In genomic region chr4:78437608-78438088, GRCh38 we compare ENCODE assay signal across 19 cellular contexts.
"Had no signal": no experiment of that assay in that cellular context is flagged by ENCODE, and none has a peak within 500 bp of the region (broad histone marks: within the 10 kb centered on the region; RNA-seq: fewer than 3 reads in every experiment).

No MANE protein-coding gene starts in this region.

- H3K27ac ChIP-seq: dorsolateral prefrontal cortex, foreskin keratinocyte, right atrium auricular region, suprapubic skin had no signal

- H3K27ac Mint-ChIP-seq: activated naive CD4-positive, alpha-beta T cell treated with anti-CD3 and anti-CD28 coated beads, Interleukin-2, amount 10 ng/mL, durations not matched to agents 7 days and 5 days; activated T-helper 2 cell treated with anti-CD3 and anti-CD28 coated beads, Interferon-gamma antibody, Interleukin-2, Interleukin-4, amounts not matched to agents 10 μg/mL and 5 μg/mL and 100 μg/mL, durations not matched to agents 14 hours and 24 hours and 36 hours; mesothelial cell of epicardium; T-helper 2 cell treated with Interferon-gamma antibody and Interleukin-4, amounts not matched to agents 5 μg/mL and 100 μg/mL, for 36 hours; type B pancreatic cell had no signal

- H3K9me3 ChIP-seq: right atrium auricular region, suprapubic skin had no signal

- H3K4me1 Mint-ChIP-seq: activated naive CD4-positive, alpha-beta T cell treated with anti-CD3 and anti-CD28 coated beads, Interleukin-2, amount 10 ng/mL, durations not matched to agents 7 days and 5 days had no signal

- H3K4me1 ChIP-seq: foreskin keratinocyte, right atrium auricular region, suprapubic skin had no signal

- H3K36me3 Mint-ChIP-seq: activated naive CD4-positive, alpha-beta T cell treated with anti-CD3 and anti-CD28 coated beads, Interleukin-2, amount 10 ng/mL, durations not matched to agents 7 days and 5 days had no signal

- H3K9me3 Mint-ChIP-seq: activated naive CD4-positive, alpha-beta T cell treated with anti-CD3 and anti-CD28 coated beads, Interleukin-2, amount 10 ng/mL, durations not matched to agents 7 days and 5 days; activated T-helper 2 cell treated with anti-CD3 and anti-CD28 coated beads, Interferon-gamma antibody, Interleukin-2, Interleukin-4, amounts not matched to agents 10 μg/mL and 5 μg/mL and 100 μg/mL, durations not matched to agents 14 hours and 24 hours and 36 hours; nephron progenitor cell; T-helper 2 cell treated with Interferon-gamma antibody and Interleukin-4, amounts not matched to agents 5 μg/mL and 100 μg/mL, for 36 hours; type B pancreatic cell had no signal

- DNase-seq: activated CD4-positive, CD25-positive, alpha-beta regulatory T cell treated with anti-CD3 and anti-CD28 coated beads, Interleukin-2, amount 50 U/mL, for 72 hours; activated naive CD4-positive, alpha-beta T cell treated with anti-CD3 and anti-CD28 coated beads, Interleukin-2, amount 10 ng/mL, durations not matched to agents 7 days and 5 days; activated T-cell treated with anti-CD3 and anti-CD28 coated beads for 4 hours; dorsolateral prefrontal cortex; erythroblast; foreskin keratinocyte; head of caudate nucleus; nephron progenitor cell; occipital lobe; small intestine; stimulated activated CD4-positive, alpha-beta T cell treated with anti-CD3 and anti-CD28 coated beads, Interleukin-4, amount 100 ng/mL, for 4 hours; stimulated activated CD8-positive, alpha-beta memory T cell treated with anti-CD3 and anti-CD28 coated beads, Interleukin-4, amount 100 ng/mL, for 48 hours; stimulated activated naive CD8-positive, alpha-beta T cell treated with anti-CD3 and anti-CD28 coated beads, Interleukin-15, Interleukin-2, amounts not matched to agents 100 U/mL and 50 U/mL, for 24 hours had no signal

- H3K27me3 Mint-ChIP-seq: activated naive CD4-positive, alpha-beta T cell treated with anti-CD3 and anti-CD28 coated beads, Interleukin-2, amount 10 ng/mL, durations not matched to agents 7 days and 5 days; type B pancreatic cell had no signal

- H3K4me3 ChIP-seq: dorsolateral prefrontal cortex, right atrium auricular region, suprapubic skin had no signal

- ATAC-seq: foreskin keratinocyte; stimulated activated naive CD8-positive, alpha-beta T cell treated with anti-CD3 and anti-CD28 coated beads, Interleukin-15, Interleukin-2, amounts not matched to agents 100 U/mL and 50 U/mL, for 24 hours had no signal

- H3K36me3 ChIP-seq: suprapubic skin had no signal

- H3K27me3 ChIP-seq: dorsolateral prefrontal cortex, foreskin keratinocyte, right atrium auricular region, suprapubic skin had no signal

- H3K4me3 Mint-ChIP-seq: activated naive CD4-positive, alpha-beta T cell treated with anti-CD3 and anti-CD28 coated beads, Interleukin-2, amount 10 ng/mL, durations not matched to agents 7 days and 5 days; mesothelial cell of epicardium; nephron progenitor cell; T-helper 2 cell treated with Interferon-gamma antibody and Interleukin-4, amounts not matched to agents 5 μg/mL and 100 μg/mL, for 36 hours; type B pancreatic cell had no signal
